Comparison of ENCODE assay signal across 8 cellular contexts in genomic region chrX:11111038-11111851, GRCh38. TPM values are rescaled to one million over a fixed set of nuclear protein-coding genes. Genes with fewer than 3 reads are reported as not detected.
A peak's percentile ranks its signal among the peaks of the same experiment; 100 is the strongest.
DNase-seq lines count a peak whose midpoint lies in the region; ATAC-seq and TF ChIP-seq lines count a peak whose summit lies in the region.

TSS of gene HCCS (plus strand) at chrX:11111332. CDS start at chrX:11112061, 729 bp downstream.

- peaks cover 6% of the 10 kb centered on the region for H3K4me1 Mint-ChIP-seq in activated T-helper 17 cell treated with anti-CD3 and anti-CD28 coated beads, Interleukin-2, amount 50 U/mL, for 72 hours
- H3K4me1 Mint-ChIP-seq in natural killer cell, result peaks cover 5 to 23% of the 10 kb centered on the region in 2 donors

- H4K20me1 ChIP-seq in Karpas-422 (ENCODE audit: insufficient read depth, low read depth, low read length), result peaks cover 11% of the 10 kb centered on the region; the same call in 1 of the 2 replicates
- no peaks in the 10 kb centered on the region for H4K20me1 ChIP-seq in fibroblast of lung (ENCODE audit: control insufficient read depth, extremely low read depth, insufficient read depth, low read length)

- H2AFZ ChIP-seq in Karpas-422 (ENCODE audit: low read length) (peak within 1 kb of the TSS; percentile 51; the same call in 1 of the 2 replicates), fibroblast of lung (ENCODE audit: low read length) (peak within 1 kb of the TSS; percentile 1)

- intact Hi-C loops in natural killer cell (cut with micrococcal nuclease), result loop anchor here (1.0 kb wide), 1 partner anchor 648 kb away; no protein-coding TSS in a partner anchor

- H3K27ac Mint-ChIP-seq in activated T-helper 17 cell treated with anti-CD3 and anti-CD28 coated beads, Interleukin-2, amount 50 U/mL, for 72 hours, result no peak within 1 kb of the TSS
- H3K27ac Mint-ChIP-seq in natural killer cell, result peak within 1 kb of the TSS; percentile 84 to 97

- H3K4me1 ChIP-seq in Karpas-422 (ENCODE audit: low read length) (peaks cover 30% of the 10 kb centered on the region), fibroblast of lung (ENCODE audit: control insufficient read depth, extremely low read depth, insufficient read depth, low read length) (peaks cover 3% of the 10 kb centered on the region)

- H3K9ac ChIP-seq in Karpas-422 (ENCODE audit: low read length) (peak within 1 kb of the TSS; percentile 80), fibroblast of lung (ENCODE audit: insufficient read depth, low read length) (peak within 1 kb of the TSS; percentile 73)

- H3K36me3 Mint-ChIP-seq in activated T-helper 17 cell treated with anti-CD3 and anti-CD28 coated beads, Interleukin-2, amount 50 U/mL, for 72 hours (ENCODE audit: low read depth), result peaks cover 47% of the 10 kb centered on the region
- H3K36me3 Mint-ChIP-seq in natural killer cell, result no peaks in the 10 kb centered on the region

- peak within 1 kb of the TSS; percentile 79 for H3K4me3 ChIP-seq in Karpas-422 (ENCODE audit: low read length)
- peak within 1 kb of the TSS; percentile 48 to 81 (median 80) for H3K4me3 ChIP-seq in fibroblast of lung (replicated peaks in 1 of 4; ENCODE audit: control extremely low read depth in 1 of 4, insufficient read depth in 1 of 4, low read depth in 3 of 4, low read length in 4 of 4)

- H3K9me3 ChIP-seq in Karpas-422 (ENCODE audit: low read length), result peaks cover 7% of the 10 kb centered on the region
- no peaks in the 10 kb centered on the region for H3K9me3 ChIP-seq in fibroblast of lung (ENCODE audit: control insufficient read depth, insufficient read depth, low read depth, low read length)

- H3K27me3 Mint-ChIP-seq in activated T-helper 17 cell treated with anti-CD3 and anti-CD28 coated beads, Interleukin-2, amount 50 U/mL, for 72 hours, result no peaks in the 10 kb centered on the region
- H3K27me3 Mint-ChIP-seq in natural killer cell (ENCODE audit: low read depth in 2 of 2), result no peaks in the 10 kb centered on the region

- peaks cover 35% of the 10 kb centered on the region for H3K79me2 ChIP-seq in Karpas-422 (ENCODE audit: low read length)
- peaks cover 15% of the 10 kb centered on the region for H3K79me2 ChIP-seq in fibroblast of lung (ENCODE audit: control insufficient read depth, insufficient read depth, low read length)

- H3K4me2 ChIP-seq in Karpas-422 (ENCODE audit: low read depth, low read length, poor library complexity, severe bottlenecking) (peak within 1 kb of the TSS; percentile 79), fibroblast of lung (ENCODE audit: extremely low read depth, insufficient read depth, low read length) (peak within 1 kb of the TSS; percentile 93)

- H3K27me3 ChIP-seq in Karpas-422 (ENCODE audit: low read length) (no peaks in the 10 kb centered on the region), fibroblast of lung (ENCODE audit: control insufficient read depth, insufficient read depth, low read length) (no peaks in the 10 kb centered on the region)

- H3K9me3 Mint-ChIP-seq in activated T-helper 17 cell treated with anti-CD3 and anti-CD28 coated beads, Interleukin-2, amount 50 U/mL, for 72 hours, result no peaks in the 10 kb centered on the region
- no peaks in the 10 kb centered on the region for H3K9me3 Mint-ChIP-seq in natural killer cell

- no peaks in the 10 kb centered on the region for H3K9me2 ChIP-seq in Karpas-422 (replicated peaks; ENCODE audit: insufficient read depth, low read length)

- CTCF ChIA-PET in RWPE1 (lab: Yijun Ruan, JAX), result no interaction called here

- H3K27ac ChIP-seq in Karpas-422 (ENCODE audit: low read length) (no peak within 1 kb of the TSS; the same call in 1 of the 2 replicates), RWPE1 (peak within 1 kb of the TSS; percentile 67), fibroblast of lung (ENCODE audit: insufficient read depth, low read length) (peak within 1 kb of the TSS; percentile 93)

- no peak within 1 kb of the TSS for H3K4me3 Mint-ChIP-seq in activated T-helper 17 cell treated with anti-CD3 and anti-CD28 coated beads, Interleukin-2, amount 50 U/mL, for 72 hours
- peak within 1 kb of the TSS; percentile 89 for H3K4me3 Mint-ChIP-seq in natural killer cell

- POLR2A ChIA-PET in RWPE1 (lab: Yijun Ruan, JAX; ENCODE audit: low non-redundant PET), result no interaction called here

- H3K36me3 ChIP-seq in Karpas-422 (ENCODE audit: insufficient read depth, low read length) (no peaks in the 10 kb centered on the region; the same call in 1 of the 2 replicates), fibroblast of lung (ENCODE audit: control insufficient read depth, insufficient read depth, low read length) (peaks cover 2% of the 10 kb centered on the region)

- DNase-seq in EL (peak; percentile 84), Karpas-422 (peak; percentile 94), RWPE1 (ENCODE audit: low spot score) (peak; percentile 71), fibroblast of lung (ENCODE audit: low read depth in 2 of 2) (peak; percentile 75 to 83), natural killer cell (peak; percentile 77)
- peak; percentile 82 for DNase-seq in stimulated activated naive CD4-positive, alpha-beta T cell treated with Interleukin-2 at 50 U/mL for 16 hours (lab: John Stamatoyannopoulos, UW)

- TF ChIP-seq CTCF in RWPE1 (conservative IDR thresholded peaks at IDR 0.05; ENCODE audit: low read depth) (no peak), fibroblast of lung (conservative IDR thresholded peaks at IDR 0.05 in 1 of 2, IDR thresholded peaks at IDR 0.05 in 1 of 2; ENCODE audit: low read depth in 1 of 2, low read length in 2 of 2) (no peak), natural killer cell (IDR thresholded peaks at IDR 0.05) (no peak)

- ATAC-seq in GM21825 (IDR thresholded peaks at IDR 0.05; ENCODE audit: unreplicated experiment) (peak; percentile 95), natural killer cell (peak; percentile 87 to 93 (median 89))
- peak; percentile 93 for ATAC-seq in activated T-helper 17 cell treated with anti-CD3 and anti-CD28 coated beads, Interleukin-2, amount 50 U/mL, for 72 hours (replicated peaks)

RNA-seq across cellular contexts. Expression of gene HCCS, which starts in this region (rescaled TPM):
- total RNA-seq in Karpas-422 (2014; rRNA removed; shearing (Covaris generic); ENCODE audit: low replicate concordance), result 13.7 and 27.4 TPM in 2 replicates
- total RNA-seq in activated T-helper 17 cell treated with anti-CD3 and anti-CD28 coated beads, Interleukin-2, amount 50 U/mL, for 72 hours, result 10 to 100 TPM; 15.5 to 29.8 TPM
- total RNA-seq in fibroblast of lung, result 18.7 and 22.0 TPM in 2 replicates
- polyA plus RNA-seq in fibroblast of lung, result 37.6 and 38.3 TPM in 2 replicates
- 36.0 and 36.1 TPM in 2 replicates for polyA plus RNA-seq in fibroblast of lung (2012)
- polyA minus RNA-seq in fibroblast of lung (ENCODE audit: low replicate concordance), result 1.0 and 5.7 TPM in 2 replicates
- 1 to 10 TPM; 6.4 to 9.0 (median 7.1) TPM for total RNA-seq in natural killer cell
